11 cellular contexts compared by ENCODE assay signal in the genomic region with DNA sequence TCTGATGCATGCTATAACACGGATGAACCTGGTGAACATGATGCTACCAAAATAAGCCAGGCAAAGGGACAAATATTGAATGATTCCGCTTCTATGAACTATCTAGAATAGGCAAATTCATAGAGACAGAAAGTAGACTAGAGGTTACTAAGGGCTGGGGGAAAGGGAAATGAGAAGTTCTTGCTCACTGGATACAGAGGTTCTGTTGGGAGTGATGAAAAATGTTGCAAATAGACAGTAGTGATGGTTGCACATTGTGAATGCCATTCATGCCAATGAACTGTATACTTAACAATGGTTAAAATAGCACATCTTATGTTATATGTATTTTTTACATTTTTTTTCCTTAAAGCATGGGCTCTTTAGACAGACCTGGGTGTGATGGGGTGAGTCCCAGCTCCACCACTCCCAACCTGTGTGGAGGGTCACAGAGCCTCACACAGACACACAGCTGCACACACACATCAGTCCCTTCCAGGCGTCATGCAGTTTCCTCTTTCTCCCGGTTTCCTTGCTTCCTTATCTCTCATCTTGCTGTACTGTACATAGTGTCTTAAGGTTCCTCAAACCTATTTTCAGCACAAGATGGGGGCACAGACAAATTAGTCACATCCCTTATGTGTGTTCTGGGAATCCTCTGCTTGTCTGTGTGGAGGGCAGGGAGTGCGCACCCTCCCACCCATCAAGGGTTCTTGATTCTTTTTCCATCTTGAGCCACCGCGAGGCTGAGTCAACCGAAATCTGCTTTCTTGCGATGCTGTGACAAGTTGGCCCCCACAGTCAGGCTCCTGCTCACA.
DNase-seq lines count a peak whose midpoint lies in the region; ATAC-seq and TF ChIP-seq lines count a peak whose summit lies in the region.
"Had no signal": no experiment of that assay in that cellular context is flagged by ENCODE, and none has a peak within 500 bp of the region (broad histone marks: within the 10 kb centered on the region; RNA-seq: fewer than 3 reads in every experiment).

No MANE protein-coding gene starts in this region.

- CTCF ChIA-PET in OCI-LY7 (lab: Charles Lee; ENCODE audit: unreplicated experiment), result no interaction called here

- no peak overlapping the region for H2AFZ ChIP-seq in OCI-LY7 (ENCODE audit: low read length)

- H4K20me1 ChIP-seq in OCI-LY7 (ENCODE audit: insufficient read depth, low read length), result no peaks in the 10 kb centered on the region

- H3K9me3 ChIP-seq in OCI-LY7 (ENCODE audit: low read length), result no peaks in the 10 kb centered on the region

- no peaks in the 10 kb centered on the region for H3K36me3 Mint-ChIP-seq in T-helper 2 cell treated with Interferon-gamma antibody and Interleukin-4, amounts not matched to agents 5 μg/mL and 100 μg/mL, for 36 hours (ENCODE audit: low read depth)
- peaks cover 39% of the 10 kb centered on the region for H3K36me3 Mint-ChIP-seq in dendritic cell treated with granulocyte-macrophage colony-stimulating factor and Interleukin-4, amounts not matched to agents 40 ng/mL and 50 ng/mL, for 4 days (ENCODE audit: low read depth)

- TF ChIP-seq CTCF in OCI-LY7 (conservative IDR thresholded peaks at IDR 0.05; ENCODE audit: low read length), result no peak

- no peak overlapping the region for H3K4me3 Mint-ChIP-seq in T-helper 2 cell treated with Interferon-gamma antibody and Interleukin-4, amounts not matched to agents 5 μg/mL and 100 μg/mL, for 36 hours
- H3K4me3 Mint-ChIP-seq in dendritic cell treated with granulocyte-macrophage colony-stimulating factor and Interleukin-4, amounts not matched to agents 40 ng/mL and 50 ng/mL, for 4 days, result peak overlapping the region; percentile 32
- H3K4me3 Mint-ChIP-seq: H9; stimulated activated memory B cell treated with anti-CD40 and anti-IgM and Interleukin-4, amounts not matched to agents 10 μg/mL and 1 μg/mL and 100 μg/mL, for 72 hours had no signal

- no peaks in the 10 kb centered on the region for H3K4me1 ChIP-seq in OCI-LY7 (ENCODE audit: insufficient read depth, low read length, poor library complexity, severe bottlenecking)

- intact Hi-C loops in dendritic cell treated with granulocyte-macrophage colony-stimulating factor and Interleukin-4, amounts not matched to agents 40 ng/mL and 50 ng/mL, for 4 days (cut with micrococcal nuclease), result no loop called here
- intact Hi-C loops in OCI-LY7 (cut with micrococcal nuclease; ENCODE audit: unreplicated experiment), result loop anchor here (10.0 kb wide), 1 partner anchor 576 kb away; no protein-coding TSS in a partner anchor

- no peaks in the 10 kb centered on the region for H3K4me1 Mint-ChIP-seq in T-helper 2 cell treated with Interferon-gamma antibody and Interleukin-4, amounts not matched to agents 5 μg/mL and 100 μg/mL, for 36 hours (ENCODE audit: low read depth)
- peaks cover 46% of the 10 kb centered on the region for H3K4me1 Mint-ChIP-seq in dendritic cell treated with granulocyte-macrophage colony-stimulating factor and Interleukin-4, amounts not matched to agents 40 ng/mL and 50 ng/mL, for 4 days (ENCODE audit: low read depth)

- no peak overlapping the region for H3K27ac ChIP-seq in OCI-LY7 (ENCODE audit: low read depth, low read length, poor library complexity, severe bottlenecking)

- no peaks in the 10 kb centered on the region for H3K9me3 Mint-ChIP-seq in T-helper 2 cell treated with Interferon-gamma antibody and Interleukin-4, amounts not matched to agents 5 μg/mL and 100 μg/mL, for 36 hours
- H3K9me3 Mint-ChIP-seq in dendritic cell treated with granulocyte-macrophage colony-stimulating factor and Interleukin-4, amounts not matched to agents 40 ng/mL and 50 ng/mL, for 4 days, result no peaks in the 10 kb centered on the region
- H3K9me3 Mint-ChIP-seq: H9; stimulated activated memory B cell treated with anti-CD40 and anti-IgM and Interleukin-4, amounts not matched to agents 10 μg/mL and 1 μg/mL and 100 μg/mL, for 72 hours had no signal

- H3K4me2 ChIP-seq in OCI-LY7 (ENCODE audit: low read length), result no peak overlapping the region

- DNase-seq in KBM-7 (peak; percentile 93), OCI-LY7 (ENCODE audit: low spot score) (no peak), ureter (ENCODE audit: low spot score) (no peak)
- peak; percentile 58 for DNase-seq in T-helper 2 cell treated with Interferon-gamma antibody and Interleukin-4, amounts not matched to agents 5 μg/mL and 100 μg/mL, for 36 hours (ENCODE audit: low spot score)
- DNase-seq in stimulated activated CD4-positive, alpha-beta T cell treated with anti-CD3 and anti-CD28 coated beads, Interleukin-2, amount 100 ng/mL, for 4 hours (ENCODE audit: low read depth), result peak; percentile 21
- DNase-seq in effector CD4-positive, alpha-beta T cell, result no peak
- DNase-seq: H9, NCI-H1436 had no signal

- BruUV-seq in OCI-LY7 (replicated peaks; lab: Mats Ljungman, UMichigan), result no TSS peak

- peaks cover 3% of the 10 kb centered on the region for H3K27me3 Mint-ChIP-seq in T-helper 2 cell treated with Interferon-gamma antibody and Interleukin-4, amounts not matched to agents 5 μg/mL and 100 μg/mL, for 36 hours (ENCODE audit: low read depth)
- H3K27me3 Mint-ChIP-seq in dendritic cell treated with granulocyte-macrophage colony-stimulating factor and Interleukin-4, amounts not matched to agents 40 ng/mL and 50 ng/mL, for 4 days, result no peaks in the 10 kb centered on the region
- H3K27me3 Mint-ChIP-seq: stimulated activated memory B cell treated with anti-CD40 and anti-IgM and Interleukin-4, amounts not matched to agents 10 μg/mL and 1 μg/mL and 100 μg/mL, for 72 hours had no signal

- in situ Hi-C loops in KBM-7 (cut with MboI; ENCODE audit: low pct_unique_long_range_greater_than_20kb, low sequenced_read_pairs), result no loop called here

- no peaks in the 10 kb centered on the region for H3K9me2 ChIP-seq in OCI-LY7 (ENCODE audit: insufficient read depth, low read length)

- H3K79me2 ChIP-seq in OCI-LY7 (ENCODE audit: insufficient read depth, low read depth, low read length), result no peaks in the 10 kb centered on the region

- no peak for ATAC-seq in HG03354 (IDR thresholded peaks at IDR 0.05; ENCODE audit: poor library complexity, severe bottlenecking, unreplicated experiment)
- ATAC-seq: stimulated activated memory B cell treated with anti-CD40 and anti-IgM and Interleukin-4, amounts not matched to agents 10 μg/mL and 1 μg/mL and 100 μg/mL, for 72 hours had no signal

- H3K27ac Mint-ChIP-seq in T-helper 2 cell treated with Interferon-gamma antibody and Interleukin-4, amounts not matched to agents 5 μg/mL and 100 μg/mL, for 36 hours, result no peak overlapping the region
- peak overlapping the region; percentile 27 for H3K27ac Mint-ChIP-seq in dendritic cell treated with granulocyte-macrophage colony-stimulating factor and Interleukin-4, amounts not matched to agents 40 ng/mL and 50 ng/mL, for 4 days
- H3K27ac Mint-ChIP-seq: H9; stimulated activated memory B cell treated with anti-CD40 and anti-IgM and Interleukin-4, amounts not matched to agents 10 μg/mL and 1 μg/mL and 100 μg/mL, for 72 hours had no signal

- H3K36me3 ChIP-seq in OCI-LY7 (ENCODE audit: insufficient read depth, low read length), result no peaks in the 10 kb centered on the region

- POLR2A ChIA-PET in OCI-LY7 (lab: Charles Lee), result no interaction called here

- H3K4me3 ChIP-seq in OCI-LY7 (ENCODE audit: low read depth, low read length, poor library complexity, severe bottlenecking), result no peak overlapping the region

Comparison
In these comparisons a context has a peak if more than half of its experiments do, and no peak if none do; other contexts are left out.
1. DNase-seq: peak in KBM-7 (single experiment), T-helper 2 cell treated with Interferon-gamma antibody and Interleukin-4, amounts not matched to agents 5 μg/mL and 100 μg/mL, for 36 hours (single experiment) and stimulated activated CD4-positive, alpha-beta T cell treated with anti-CD3 and anti-CD28 coated beads, Interleukin-2, amount 100 ng/mL, for 4 hours (single experiment); none in OCI-LY7 (single experiment), effector CD4-positive, alpha-beta T cell (single experiment) and ureter (single experiment).